In the genomic region with DNA sequence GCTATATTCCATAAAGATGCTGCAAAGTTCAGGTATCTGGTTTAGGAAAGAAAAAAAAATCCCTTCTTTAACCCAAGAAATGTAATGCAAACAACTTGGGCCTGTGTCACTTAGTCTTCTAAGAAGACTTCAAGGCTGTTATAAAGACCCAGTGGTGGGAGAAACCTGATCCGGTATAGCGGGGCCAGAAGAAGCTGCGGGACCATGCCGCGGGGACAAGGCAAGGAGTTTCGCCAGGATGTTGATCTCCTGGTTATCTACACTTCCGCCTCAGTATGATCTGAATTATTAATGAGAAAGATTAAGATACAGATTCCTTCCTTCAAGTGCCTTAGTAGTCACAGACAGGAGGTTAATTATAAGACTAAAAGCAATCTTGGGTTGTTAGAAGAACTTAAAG, we compare ENCODE assay signal across 22 cellular contexts. TPM values are rescaled to one million over a fixed set of nuclear protein-coding genes. Genes with fewer than 3 reads are reported as not detected.
DNase-seq lines count a peak whose midpoint lies in the region; ATAC-seq and TF ChIP-seq lines count a peak whose summit lies in the region.
"Had no signal": no experiment of that assay in that cellular context is flagged by ENCODE, and none has a peak within 500 bp of the region (broad histone marks: within the 10 kb centered on the region; RNA-seq: fewer than 3 reads in every experiment).

No MANE protein-coding gene starts in this region.

- ATAC-seq in HG03521 (IDR thresholded peaks at IDR 0.05; ENCODE audit: unreplicated experiment) (no peak), foreskin keratinocyte (no peak)
- ATAC-seq: gastrocnemius medialis had no signal

- H3K27me3 Mint-ChIP-seq in activated naive CD4-positive, alpha-beta T cell treated with anti-CD3 and anti-CD28 coated beads, Interleukin-2, amount 50 U/mL, for 24 hours = no peaks in the 10 kb centered on the region
- no peaks in the 10 kb centered on the region for H3K27me3 Mint-ChIP-seq in activated naive CD4-positive, alpha-beta T cell treated with anti-CD3 and anti-CD28 coated beads, Interleukin-2, amount 10 ng/mL, durations not matched to agents 7 days and 5 days

- H3K4me3 Mint-ChIP-seq in activated naive CD4-positive, alpha-beta T cell treated with anti-CD3 and anti-CD28 coated beads, Interleukin-2, amount 50 U/mL, for 24 hours = no peak overlapping the region
- H3K4me3 Mint-ChIP-seq in activated naive CD4-positive, alpha-beta T cell treated with anti-CD3 and anti-CD28 coated beads, Interleukin-2, amount 10 ng/mL, durations not matched to agents 7 days and 5 days = no peak overlapping the region
- H3K4me3 Mint-ChIP-seq: T-helper 2 cell treated with Interferon-gamma antibody and Interleukin-4, amounts not matched to agents 5 μg/mL and 100 μg/mL, for 36 hours had no signal

- CTCF ChIA-PET in activated naive CD4-positive, alpha-beta T cell treated with anti-CD3 and anti-CD28 coated beads, Interleukin-2, amount 10 ng/mL, durations not matched to agents 7 days and 5 days (lab: Charles Lee) = no interaction called here

- no peak for TF ChIP-seq CTCF in foreskin keratinocyte (conservative IDR thresholded peaks at IDR 0.05)

- no peak for DNase-seq in activated naive CD4-positive, alpha-beta T cell treated with anti-CD3 and anti-CD28 coated beads, Interleukin-2, amount 10 ng/mL, durations not matched to agents 7 days and 5 days
- DNase-seq in NCI-H187 treated with DMSO at 0.1 percent for 48 hours (lab: John Stamatoyannopoulos, UW) = peak; percentile 73
- DNase-seq in left kidney (ENCODE audit: low read depth, low spot score) = peak; percentile 44
- DNase-seq in central memory CD4-positive, alpha-beta T cell = no peak
- DNase-seq in foreskin keratinocyte = no peak
- DNase-seq: activated CD4-positive, alpha-beta T cell treated with anti-CD3 and anti-CD28 coated beads, Interleukin-2, amount 50 U/mL, for 48 hours; gastrocnemius medialis; GM23248; hippocampal formation; NCI-H1105 treated with DMSO at 0.1 percent for 48 hours; NCI-H510A treated with DMSO at 0.1 percent for 48 hours; NK-92 treated with Interleukin-12 subunit alpha and Interleukin-12 subunit beta, amount 100 ng/mL, for 24 hours; stimulated activated naive CD4-positive, alpha-beta T cell; testis; WERI-Rb-1 had no signal

- H3K9me3 Mint-ChIP-seq in activated naive CD4-positive, alpha-beta T cell treated with anti-CD3 and anti-CD28 coated beads, Interleukin-2, amount 50 U/mL, for 24 hours = no peaks in the 10 kb centered on the region
- no peaks in the 10 kb centered on the region for H3K9me3 Mint-ChIP-seq in activated naive CD4-positive, alpha-beta T cell treated with anti-CD3 and anti-CD28 coated beads, Interleukin-2, amount 10 ng/mL, durations not matched to agents 7 days and 5 days
- H3K9me3 Mint-ChIP-seq: T-helper 2 cell treated with Interferon-gamma antibody and Interleukin-4, amounts not matched to agents 5 μg/mL and 100 μg/mL, for 36 hours had no signal

- no peak overlapping the region for H3K27ac ChIP-seq in foreskin keratinocyte
- H3K27ac ChIP-seq: esophagus muscularis mucosa, gastrocnemius medialis, GM23248, HL-60, SJSA1, skin epidermis, testis, WERI-Rb-1 had no signal

- peaks cover 11% of the 10 kb centered on the region for H3K4me1 Mint-ChIP-seq in activated naive CD4-positive, alpha-beta T cell treated with anti-CD3 and anti-CD28 coated beads, Interleukin-2, amount 50 U/mL, for 24 hours
- no peaks in the 10 kb centered on the region for H3K4me1 Mint-ChIP-seq in activated naive CD4-positive, alpha-beta T cell treated with anti-CD3 and anti-CD28 coated beads, Interleukin-2, amount 10 ng/mL, durations not matched to agents 7 days and 5 days

- no peaks in the 10 kb centered on the region for H3K27me3 ChIP-seq in foreskin keratinocyte
- H3K27me3 ChIP-seq: esophagus muscularis mucosa, gastrocnemius medialis, SJSA1, testis had no signal

- peaks cover 17% of the 10 kb centered on the region for H3K4me1 ChIP-seq in foreskin keratinocyte
- H3K4me1 ChIP-seq: testis had no signal

- peaks cover 17% of the 10 kb centered on the region for H3K36me3 Mint-ChIP-seq in activated naive CD4-positive, alpha-beta T cell treated with anti-CD3 and anti-CD28 coated beads, Interleukin-2, amount 50 U/mL, for 24 hours
- peaks cover 75% of the 10 kb centered on the region for H3K36me3 Mint-ChIP-seq in activated naive CD4-positive, alpha-beta T cell treated with anti-CD3 and anti-CD28 coated beads, Interleukin-2, amount 10 ng/mL, durations not matched to agents 7 days and 5 days

- peak overlapping the region; percentile 63 for H3K27ac Mint-ChIP-seq in activated naive CD4-positive, alpha-beta T cell treated with anti-CD3 and anti-CD28 coated beads, Interleukin-2, amount 50 U/mL, for 24 hours
- no peak overlapping the region for H3K27ac Mint-ChIP-seq in activated naive CD4-positive, alpha-beta T cell treated with anti-CD3 and anti-CD28 coated beads, Interleukin-2, amount 10 ng/mL, durations not matched to agents 7 days and 5 days
- H3K27ac Mint-ChIP-seq: T-helper 2 cell treated with Interferon-gamma antibody and Interleukin-4, amounts not matched to agents 5 μg/mL and 100 μg/mL, for 36 hours had no signal

RNA-seq across cellular contexts. Expression of gene ERAP1, which starts 22.5 kb away (rescaled TPM):
- 35.7 and 39.8 TPM in 2 replicates for total RNA-seq in foreskin keratinocyte
- polyA plus RNA-seq in foreskin keratinocyte = 9.9 and 10.6 TPM in 2 replicates

Comparison
In these comparisons a context has a peak if more than half of its experiments do, and no peak if none do; other contexts are left out.
1. DNase-seq: peak in NCI-H187 treated with DMSO at 0.1 percent for 48 hours (single experiment) and left kidney (single experiment); none in activated naive CD4-positive, alpha-beta T cell treated with anti-CD3 and anti-CD28 coated beads, Interleukin-2, amount 10 ng/mL, durations not matched to agents 7 days and 5 days (single experiment), central memory CD4-positive, alpha-beta T cell (single experiment) and foreskin keratinocyte (0 of 2).